Comparison of ENCODE assay signal across 8 cellular contexts in genomic region chr12:46371718-46372130, GRCh38.
DNase-seq lines count a peak whose midpoint lies in the region; ATAC-seq lines count a peak whose summit lies in the region.

No MANE protein-coding gene starts in this region.

- ATAC-seq in GM18867 (IDR thresholded peaks at IDR 0.05; ENCODE audit: unreplicated experiment) (peak; percentile 20), HG03103 (IDR thresholded peaks at IDR 0.05; ENCODE audit: low read depth, unreplicated experiment) (peak; percentile 10)

- DNase-seq in AG08396 (ENCODE audit: low spot score): peak; percentile 59
- DNase-seq in NOMO-1 treated with DMSO at 0.1 percent for 48 hours (lab: John Stamatoyannopoulos, UW; ENCODE audit: unreplicated experiment): peak; percentile 53
- peak; percentile 52 for DNase-seq in activated gamma-delta T cell (lab: John Stamatoyannopoulos, UW)
- peak; percentile 72 for DNase-seq in germinal center (ENCODE audit: low spot score)
- peak in 41 of 56 donors; percentile 27 to 90 (median 75) for DNase-seq in nucleus accumbens (lab: John Stamatoyannopoulos, UW)
- no peak for DNase-seq in cerebellar cortex (ENCODE audit: low spot score)
